Comparison of ENCODE assay signal across 22 cellular contexts in the genomic region with DNA sequence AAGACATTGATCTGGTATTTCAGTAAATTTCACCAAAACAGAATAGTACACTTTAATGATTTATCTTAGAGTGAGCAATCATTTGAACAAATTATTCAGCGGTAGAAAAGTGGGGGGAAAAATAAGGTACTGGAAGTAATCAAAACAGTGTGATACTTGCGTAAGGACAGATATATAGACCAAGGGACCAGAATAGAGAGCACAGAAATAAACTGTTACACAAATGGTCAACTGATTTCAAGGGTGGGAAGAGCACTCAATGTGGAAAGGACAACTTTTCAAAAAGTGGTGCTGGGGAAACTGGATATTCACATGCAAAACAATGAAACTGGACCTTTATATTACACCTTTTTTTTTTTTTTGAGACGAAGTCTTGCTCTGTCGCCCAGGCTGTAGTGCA.
DNase-seq lines count a peak whose midpoint lies in the region; ATAC-seq and TF ChIP-seq lines count a peak whose summit lies in the region.
"Had no signal": no experiment of that assay in that cellular context is flagged by ENCODE, and none has a peak within 500 bp of the region (broad histone marks: within the 10 kb centered on the region; RNA-seq: fewer than 3 reads in every experiment).

No MANE protein-coding gene starts in this region.

- H3K4me3 ChIP-seq in cardiac muscle cell (no peak overlapping the region), Loucy (ENCODE audit: low read length, poor library complexity, severe bottlenecking) (no peak overlapping the region), endodermal cell (ENCODE audit: low read length) (no peak overlapping the region), aorta (ENCODE audit: low read length in 2 of 2) (no peak overlapping the region)
- H3K4me3 ChIP-seq: lower lobe of right lung, spleen had no signal

- H3K4me1 Mint-ChIP-seq in endodermal cell: peaks cover 11% of the 10 kb centered on the region
- peaks cover 73% of the 10 kb centered on the region for H3K4me1 Mint-ChIP-seq in stimulated activated memory B cell treated with anti-CD40 and anti-IgM and Interleukin-4, amounts not matched to agents 10 μg/mL and 1 μg/mL and 100 μg/mL, for 72 hours

- H3K27me3 ChIP-seq in cardiac muscle cell (no peaks in the 10 kb centered on the region), Loucy (ENCODE audit: insufficient read depth, low read length, poor library complexity, severe bottlenecking) (no peaks in the 10 kb centered on the region), endodermal cell (ENCODE audit: control insufficient read depth, insufficient read depth, low read length, poor library complexity, severe bottlenecking) (no peaks in the 10 kb centered on the region), aorta (ENCODE audit: control insufficient read depth in 1 of 2, insufficient read depth in 2 of 2, low read length in 1 of 2) (no peaks in the 10 kb centered on the region)
- H3K27me3 ChIP-seq: spleen had no signal

- H3K27ac Mint-ChIP-seq in endodermal cell: peak overlapping the region; percentile 3
- H3K27ac Mint-ChIP-seq in stimulated activated memory B cell treated with anti-CD40 and anti-IgM and Interleukin-4, amounts not matched to agents 10 μg/mL and 1 μg/mL and 100 μg/mL, for 72 hours: peak overlapping the region; percentile 28
- H3K27ac Mint-ChIP-seq: activated CD8-positive, alpha-beta memory T cell treated with anti-CD3 and anti-CD28 coated beads, Interleukin-2, amount 10 ng/mL, durations not matched to agents 7 days and 5 days; activated naive CD8-positive, alpha-beta T cell treated with anti-CD3 and anti-CD28 coated beads, Interleukin-2, amount 10 ng/mL, durations not matched to agents 7 days and 5 days; type B pancreatic cell had no signal

- no peaks in the 10 kb centered on the region for H3F3A ChIP-seq in Loucy (ENCODE audit: low read depth)

- H3K36me3 ChIP-seq in cardiac muscle cell: no peaks in the 10 kb centered on the region
- peaks cover 2% of the 10 kb centered on the region; the same call in 1 of the 2 replicates for H3K36me3 ChIP-seq in Loucy (ENCODE audit: insufficient read depth, low read length)
- peaks cover 43% of the 10 kb centered on the region for H3K36me3 ChIP-seq in endodermal cell (ENCODE audit: control insufficient read depth, insufficient read depth, low read length)
- no peaks in the 10 kb centered on the region for H3K36me3 ChIP-seq in aorta (ENCODE audit: control insufficient read depth in 1 of 2, insufficient read depth in 2 of 2, low read length in 1 of 2)

- no peak overlapping the region for H3K9ac ChIP-seq in Loucy (ENCODE audit: low read depth, low read length, poor library complexity, severe bottlenecking)
- H3K9ac ChIP-seq in endodermal cell (ENCODE audit: extremely low read depth, low read length, poor library complexity, severe bottlenecking): no peak overlapping the region

- H3K79me2 ChIP-seq in Loucy (ENCODE audit: insufficient read depth, low read length): peaks cover 98% of the 10 kb centered on the region

- H3K36me3 Mint-ChIP-seq in endodermal cell (ENCODE audit: low read depth): peaks cover 35% of the 10 kb centered on the region
- peaks cover 28% of the 10 kb centered on the region for H3K36me3 Mint-ChIP-seq in stimulated activated memory B cell treated with anti-CD40 and anti-IgM and Interleukin-4, amounts not matched to agents 10 μg/mL and 1 μg/mL and 100 μg/mL, for 72 hours

- H2AFZ ChIP-seq in Loucy (ENCODE audit: low read length): no peak overlapping the region

- H4K20me1 ChIP-seq in Loucy (ENCODE audit: insufficient read depth, low read length, poor library complexity, severe bottlenecking): peaks cover 68% of the 10 kb centered on the region

- 96 to 100% methylated on average over 2 to 4 of the region's 4 CpGs for WGBS in endodermal cell (ENCODE audit: insufficient coverage in 1 of 2, insufficient read length in 1 of 2), 2 experiments
- WGBS in aorta, 2 donors: 89 to 96% methylated on average over 4 of the region's 4 CpGs

- H3K27ac ChIP-seq in cardiac muscle cell (peak overlapping the region; percentile 30), endodermal cell (ENCODE audit: low read depth, low read length) (no peak overlapping the region), aorta (ENCODE audit: low read depth in 1 of 2, low read length in 2 of 2) (no peak overlapping the region)
- H3K27ac ChIP-seq: C4-2B, lower lobe of right lung had no signal

- no peaks in the 10 kb centered on the region for H3K27me3 Mint-ChIP-seq in endodermal cell (ENCODE audit: insufficient read depth)
- no peaks in the 10 kb centered on the region for H3K27me3 Mint-ChIP-seq in stimulated activated memory B cell treated with anti-CD40 and anti-IgM and Interleukin-4, amounts not matched to agents 10 μg/mL and 1 μg/mL and 100 μg/mL, for 72 hours
- H3K27me3 Mint-ChIP-seq: activated CD8-positive, alpha-beta memory T cell treated with anti-CD3 and anti-CD28 coated beads, Interleukin-2, amount 10 ng/mL, durations not matched to agents 7 days and 5 days; activated naive CD8-positive, alpha-beta T cell treated with anti-CD3 and anti-CD28 coated beads, Interleukin-2, amount 10 ng/mL, durations not matched to agents 7 days and 5 days; type B pancreatic cell had no signal

- H3K9me3 ChIP-seq in cardiac muscle cell (ENCODE audit: low read depth): no peaks in the 10 kb centered on the region
- H3K9me3 ChIP-seq in Loucy (ENCODE audit: insufficient read depth, low read depth, low read length): no peaks in the 10 kb centered on the region
- no peaks in the 10 kb centered on the region for H3K9me3 ChIP-seq in endodermal cell (ENCODE audit: control insufficient read depth, low read length)
- H3K9me3 ChIP-seq in aorta (ENCODE audit: control insufficient read depth, low read length): no peaks in the 10 kb centered on the region
- H3K9me3 ChIP-seq: lower lobe of right lung, spleen had no signal

- intact Hi-C loops in Right ventricle myocardium superior (cut with DNase I) (no loop called here), aorta (cut with DNase I) (no loop called here)

- peak overlapping the region; percentile 18 for H3K4me2 ChIP-seq in Loucy (ENCODE audit: low read depth, low read length, poor library complexity, severe bottlenecking)

- DNase-seq in cardiac muscle cell (ENCODE audit: low read depth in 1 of 2, low spot score in 1 of 2) (no peak), Right ventricle myocardium superior (no peak), endodermal cell (no peak), aorta (no peak), NCI-H82 (lab: John Stamatoyannopoulos, UW) (no peak)
- DNase-seq: ACHN; activated CD8-positive, alpha-beta memory T cell treated with anti-CD3 and anti-CD28 coated beads, Interleukin-2, amount 10 ng/mL, durations not matched to agents 7 days and 5 days; activated naive CD8-positive, alpha-beta T cell treated with anti-CD3 and anti-CD28 coated beads, Interleukin-2, amount 10 ng/mL, durations not matched to agents 7 days and 5 days; DMS 273 treated with DMSO at 0.1 percent for 48 hours; foreskin fibroblast; lower lobe of right lung; NCI-H1417 treated with DMSO at 0.1 percent for 48 hours; NCI-H2171; NCI-H526; spleen; stimulated activated CD4-positive, alpha-beta T cell treated with anti-CD3 and anti-CD28 coated beads, Interleukin-4, amount 100 ng/mL, for 24 hours had no signal

- no peaks in the 10 kb centered on the region for H3K9me2 ChIP-seq in Loucy (replicated peaks; ENCODE audit: low read depth, low read length)

- H3K4me3 Mint-ChIP-seq in endodermal cell: no peak overlapping the region
- H3K4me3 Mint-ChIP-seq in stimulated activated memory B cell treated with anti-CD40 and anti-IgM and Interleukin-4, amounts not matched to agents 10 μg/mL and 1 μg/mL and 100 μg/mL, for 72 hours: no peak overlapping the region
- H3K4me3 Mint-ChIP-seq: activated CD8-positive, alpha-beta memory T cell treated with anti-CD3 and anti-CD28 coated beads, Interleukin-2, amount 10 ng/mL, durations not matched to agents 7 days and 5 days; activated naive CD8-positive, alpha-beta T cell treated with anti-CD3 and anti-CD28 coated beads, Interleukin-2, amount 10 ng/mL, durations not matched to agents 7 days and 5 days; type B pancreatic cell had no signal

- no peaks in the 10 kb centered on the region for H3K9me3 Mint-ChIP-seq in endodermal cell
- H3K9me3 Mint-ChIP-seq in stimulated activated memory B cell treated with anti-CD40 and anti-IgM and Interleukin-4, amounts not matched to agents 10 μg/mL and 1 μg/mL and 100 μg/mL, for 72 hours: no peaks in the 10 kb centered on the region
- H3K9me3 Mint-ChIP-seq: activated naive CD8-positive, alpha-beta T cell treated with anti-CD3 and anti-CD28 coated beads, Interleukin-2, amount 10 ng/mL, durations not matched to agents 7 days and 5 days had no signal

- ATAC-seq in Right ventricle myocardium superior (ENCODE audit: poor library complexity) (no peak), aorta (ENCODE audit: low FRiP score) (no peak), GM21529 (IDR thresholded peaks at IDR 0.05; ENCODE audit: unreplicated experiment) (no peak)
- ATAC-seq in stimulated activated memory B cell treated with anti-CD40 and anti-IgM and Interleukin-4, amounts not matched to agents 10 μg/mL and 1 μg/mL and 100 μg/mL, for 72 hours: no peak
- ATAC-seq: activated CD8-positive, alpha-beta memory T cell treated with anti-CD3 and anti-CD28 coated beads, Interleukin-2, amount 10 ng/mL, durations not matched to agents 7 days and 5 days; lower lobe of right lung; Right ventricle myocardium inferior had no signal

- TF ChIP-seq CTCF in cardiac muscle cell (IDR thresholded peaks at IDR 0.05; ENCODE audit: low read depth, low read length) (no peak), Loucy (conservative IDR thresholded peaks at IDR 0.05; ENCODE audit: low read length) (no peak), endodermal cell (conservative IDR thresholded peaks at IDR 0.05) (no peak)

- H3K4me1 ChIP-seq in cardiac muscle cell (ENCODE audit: low read depth) (peaks cover 9% of the 10 kb centered on the region), Loucy (ENCODE audit: insufficient read depth, low read length, poor library complexity, severe bottlenecking) (peaks cover 15% of the 10 kb centered on the region), endodermal cell (ENCODE audit: control insufficient read depth, insufficient read depth, low read length) (peaks cover 3% of the 10 kb centered on the region), aorta (ENCODE audit: control insufficient read depth in 1 of 2, insufficient read depth in 2 of 2, low read length in 2 of 2) (peaks cover 0 to 2% of the 10 kb centered on the region in 2 donors)
